ENCODE assay signal across 12 cellular contexts in the genomic region with DNA sequence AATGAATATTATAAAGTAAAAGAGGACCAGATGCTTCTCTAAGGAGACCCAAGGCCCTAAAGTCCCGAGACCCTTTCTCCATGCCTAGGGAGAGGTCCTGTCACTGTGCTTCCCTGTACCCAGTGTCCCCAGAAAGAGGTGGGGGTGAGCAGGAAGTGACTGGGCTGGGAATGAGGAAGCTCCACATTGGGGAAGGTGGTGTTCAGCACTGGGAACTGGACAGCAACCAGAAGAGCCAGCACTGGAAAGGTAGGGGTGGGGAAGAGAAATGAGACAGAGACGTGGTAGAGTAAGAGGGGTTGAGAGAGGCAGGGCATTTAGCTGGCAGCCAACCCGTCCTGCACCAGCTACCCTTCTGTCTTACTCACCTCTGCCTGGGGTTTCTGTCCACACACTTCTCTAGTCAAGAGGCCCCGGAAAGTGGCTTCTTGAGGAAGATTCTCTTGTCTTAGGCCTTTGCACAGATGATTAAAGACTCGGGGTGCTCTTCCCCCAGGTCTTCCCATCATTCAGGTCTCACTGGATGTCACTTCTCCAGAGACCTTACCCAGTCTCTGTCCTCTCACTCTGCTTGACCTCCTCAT. TPM values are rescaled to one million over a fixed set of nuclear protein-coding genes. Genes with fewer than 3 reads are reported as not detected.
DNase-seq lines count a peak whose midpoint lies in the region; ATAC-seq and TF ChIP-seq lines count a peak whose summit lies in the region.
"Had no signal": no experiment of that assay in that cellular context is flagged by ENCODE, and none has a peak within 500 bp of the region (broad histone marks: within the 10 kb centered on the region; RNA-seq: fewer than 3 reads in every experiment).

No MANE protein-coding gene starts in this region.

- no peaks in the 10 kb centered on the region for H3K27me3 ChIP-seq in right atrium auricular region
- no peaks in the 10 kb centered on the region for H3K27me3 ChIP-seq in left ventricle myocardium inferior (ENCODE audit: low read depth)
- no peaks in the 10 kb centered on the region for H3K27me3 ChIP-seq in gastroesophageal sphincter
- H3K27me3 ChIP-seq: body of pancreas, uterus had no signal

- 53 to 66% methylated on average over 3 to 5 of the region's 5 CpGs for WGBS in gastroesophageal sphincter (ENCODE audit: low coverage in 1 of 2), 2 donors

- H3K36me3 ChIP-seq in right atrium auricular region (peaks cover 17% of the 10 kb centered on the region), left ventricle myocardium inferior (peaks cover 21% of the 10 kb centered on the region), gastroesophageal sphincter (peaks cover 0 to 36% of the 10 kb centered on the region in 2 donors)
- H3K36me3 ChIP-seq: uterus had no signal

- DNase-seq in right atrium auricular region (ENCODE audit: low spot score): peak; percentile 28
- DNase-seq in left ventricle myocardium inferior: no peak
- peak; percentile 9 for DNase-seq in OCI-M1 (lab: John Stamatoyannopoulos, UW)
- DNase-seq in iPS DF 19.7 (ENCODE audit: low read depth, low spot score): peak; percentile 5
- no peak for DNase-seq in stimulated activated CD4-positive, alpha-beta T cell treated with anti-CD3 and anti-CD28 coated beads, Interleukin-4, amount 100 ng/mL, for 1 hour
- DNase-seq in glomerular visceral epithelial cell (ENCODE audit: extremely low spot score): no peak
- DNase-seq: activated CD4-positive, CD25-positive, alpha-beta regulatory T cell treated with anti-CD3 and anti-CD28 coated beads, Interleukin-2, amount 50 U/mL, for 72 hours; body of pancreas; uterus had no signal

- no peak for TF ChIP-seq EP300 in gastroesophageal sphincter (IDR thresholded peaks at IDR 0.05)

- TF ChIP-seq POLR2A in gastroesophageal sphincter (IDR thresholded peaks at IDR 0.05): no peak

- TF ChIP-seq CTCF in right atrium auricular region (IDR thresholded peaks at IDR 0.05) (no peak), left ventricle myocardium inferior (IDR thresholded peaks at IDR 0.05; ENCODE audit: borderline replicate concordance) (no peak), gastroesophageal sphincter (IDR thresholded peaks at IDR 0.05) (no peak)

- no peak for ATAC-seq in gastroesophageal sphincter
- ATAC-seq in HG02588 (IDR thresholded peaks at IDR 0.05; ENCODE audit: unreplicated experiment): no peak
- ATAC-seq: body of pancreas had no signal

- H3K9me3 ChIP-seq in right atrium auricular region: no peaks in the 10 kb centered on the region
- H3K9me3 ChIP-seq in left ventricle myocardium inferior (replicated peaks): no peaks in the 10 kb centered on the region
- no peaks in the 10 kb centered on the region for H3K9me3 ChIP-seq in gastroesophageal sphincter
- H3K9me3 ChIP-seq: body of pancreas, uterus had no signal

- no peak overlapping the region for H3K4me3 ChIP-seq in right atrium auricular region
- no peak overlapping the region for H3K4me3 ChIP-seq in left ventricle myocardium inferior
- H3K4me3 ChIP-seq in gastroesophageal sphincter: no peak overlapping the region
- H3K4me3 ChIP-seq: body of pancreas, uterus had no signal

- intact Hi-C loops in left ventricle myocardium inferior (cut with micrococcal nuclease): no loop called here

- H3K27ac ChIP-seq in right atrium auricular region: no peak overlapping the region
- no peak overlapping the region for H3K27ac ChIP-seq in left ventricle myocardium inferior (replicated peaks)
- no peak overlapping the region for H3K27ac ChIP-seq in gastroesophageal sphincter
- H3K27ac ChIP-seq: body of pancreas, uterus had no signal

- H3K4me1 ChIP-seq in right atrium auricular region (no peaks in the 10 kb centered on the region), left ventricle myocardium inferior (no peaks in the 10 kb centered on the region), gastroesophageal sphincter (no peaks in the 10 kb centered on the region)
- H3K4me1 ChIP-seq: body of pancreas, uterus had no signal

RNA-seq across cellular contexts. Expression of a gene that starts 12.2 kb away (rescaled TPM):
- 10 to 100 TPM in 1 of 2 donors, 1 to 10 TPM in 1; 6.3 to 11.1 TPM for total RNA-seq in right atrium auricular region
- 8.6 TPM for total RNA-seq in left ventricle myocardium inferior
- total RNA-seq in gastroesophageal sphincter: 10 to 100 TPM in 2 of 4 donors, 1 to 10 TPM in 2; 5.3 to 14.8 (median 10.9) TPM

RNA-seq across cellular contexts. Expression of a gene that starts 12.7 kb away (rescaled TPM):
- total RNA-seq in right atrium auricular region (10 to 100 TPM in 1 of 2 donors, 1 to 10 TPM in 1; 9.8 to 12.8 TPM), left ventricle myocardium inferior (14.3 TPM), gastroesophageal sphincter (10 to 100 TPM; 19.5 to 43.0 (median 22.8) TPM)

RNA-seq across cellular contexts. Expression of a gene that starts 25.7 kb away (rescaled TPM):
- under 1 TPM; 0.12 to 0.82 TPM for total RNA-seq in right atrium auricular region
- total RNA-seq in left ventricle myocardium inferior: 0.16 TPM
- under 1 TPM in 1 of 4 donors, not detected in 3; 0.31 TPM for total RNA-seq in gastroesophageal sphincter
- total RNA-seq: body of pancreas, NCI-H460 had no signal

RNA-seq across cellular contexts. Expression of a gene that starts 26.4 kb away (rescaled TPM):
- total RNA-seq in right atrium auricular region (not detected), left ventricle myocardium inferior (not detected), gastroesophageal sphincter (not detected)
- total RNA-seq: body of pancreas, NCI-H460, uterus had no signal

RNA-seq across cellular contexts. Expression of a gene that starts 37.7 kb away (rescaled TPM):
- total RNA-seq in right atrium auricular region (100 to 1,000 TPM in 1 of 2 donors, 10 to 100 TPM in 1; 73.8 to 119 TPM), left ventricle myocardium inferior (73.0 TPM), gastroesophageal sphincter (100 to 1,000 TPM in 3 of 4 donors, 10 to 100 TPM in 1; 80.7 to 335 (median 186) TPM)

Comparison
In these comparisons a context has a peak if more than half of its experiments do, and no peak if none do; other contexts are left out.
1. DNase-seq: peak in right atrium auricular region (single experiment), OCI-M1 (single experiment) and iPS DF 19.7 (single experiment); none in left ventricle myocardium inferior (single experiment), stimulated activated CD4-positive, alpha-beta T cell treated with anti-CD3 and anti-CD28 coated beads, Interleukin-4, amount 100 ng/mL, for 1 hour (single experiment) and glomerular visceral epithelial cell (single experiment).